ENCODE assay signal across 1 cellular context in the genomic region with DNA sequence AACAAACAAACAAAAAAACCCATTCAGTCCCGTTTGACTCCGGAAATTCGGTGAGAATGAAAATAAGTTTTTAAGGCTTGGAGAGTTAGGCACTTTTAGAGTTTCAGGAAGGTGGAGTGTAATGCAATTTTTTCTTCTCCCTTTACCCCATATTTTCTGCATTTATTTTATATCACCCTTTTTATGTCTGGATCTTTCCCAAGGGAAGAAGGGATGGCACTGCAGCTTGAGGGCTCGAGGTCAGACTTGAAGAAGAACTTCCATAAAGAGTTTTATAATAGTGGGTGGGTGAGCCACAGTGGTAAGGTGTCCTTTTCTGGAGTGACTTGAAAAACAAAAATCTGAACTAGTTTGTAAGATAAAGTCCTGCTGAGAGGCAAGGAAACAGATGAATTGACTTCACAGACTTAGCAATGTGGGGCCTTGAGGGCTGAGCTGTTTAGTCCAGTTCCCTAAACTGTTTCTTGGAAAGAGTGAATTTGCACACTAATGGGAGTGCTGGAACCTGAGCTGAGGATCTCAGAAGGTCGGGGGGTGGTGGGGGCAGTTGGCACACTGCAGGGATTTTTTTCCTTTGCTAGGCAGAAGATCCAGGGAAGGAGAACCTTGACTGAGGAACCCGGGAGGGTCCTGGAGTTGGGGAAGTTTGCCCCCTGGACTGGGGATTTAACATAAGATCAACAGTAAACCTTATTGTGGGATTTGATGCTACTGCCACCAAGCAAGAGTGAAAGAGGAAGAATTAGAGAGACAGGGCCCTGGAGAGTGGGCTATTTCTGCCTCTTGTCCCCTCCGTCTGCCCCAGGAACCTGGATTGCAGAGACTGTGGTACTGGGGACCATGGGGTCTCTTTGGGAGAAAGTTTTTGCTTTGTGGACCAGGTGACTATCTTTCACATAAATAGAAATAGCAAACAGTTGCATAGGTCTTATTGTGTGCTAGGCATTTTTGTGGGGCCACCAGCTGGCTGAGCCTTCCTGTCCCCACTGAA.
TF ChIP-seq lines count a peak whose summit lies in the region.

No MANE protein-coding gene starts in this region.

TF ChIP-seq in HepG2, 621 proteins besides CTCF, POLR2A, EP300 and RAD21:
- TF ChIP-seq ELF3 (CRISPR knock-in tag; IDR thresholded peaks at IDR 0.05): no peak
- no peak for TF ChIP-seq ZNF570 (CRISPR knock-in tag; IDR thresholded peaks at IDR 0.05; ENCODE audit: borderline replicate concordance)
- TF ChIP-seq ZMYM3 (CRISPR knock-in tag; IDR thresholded peaks at IDR 0.05): 0 out of 2 replicates have a peak, but pooled peaks have one; percentile 35
- TF ChIP-seq MEIS2 (CRISPR knock-in tag; IDR thresholded peaks at IDR 0.05): no peak
- no peak for TF ChIP-seq RBFOX2 (IDR thresholded peaks at IDR 0.05; ENCODE audit: low read depth, low read length)
- peak; percentile 24; the same call in 1 of the 2 replicates for TF ChIP-seq CHD4 (IDR thresholded peaks at IDR 0.05; ENCODE audit: borderline replicate concordance, low read length)
- peak; percentile 72; the same call in 1 of the 2 replicates for TF ChIP-seq ZNF740 (CRISPR knock-in tag; IDR thresholded peaks at IDR 0.05)
- TF ChIP-seq ZBTB3 (CRISPR knock-in tag; IDR thresholded peaks at IDR 0.05; ENCODE audit: borderline replicate concordance, low read depth): no peak
- TF ChIP-seq PHF8 (CRISPR knock-in tag; IDR thresholded peaks at IDR 0.05): 0 out of 2 replicates have a peak, but pooled peaks have one; percentile 3
- TF ChIP-seq ZNF17 (CRISPR knock-in tag; IDR thresholded peaks at IDR 0.05): no peak
- TF ChIP-seq ZFP36L2 (CRISPR knock-in tag; IDR thresholded peaks at IDR 0.05): no peak
- TF ChIP-seq, protein P1, sequence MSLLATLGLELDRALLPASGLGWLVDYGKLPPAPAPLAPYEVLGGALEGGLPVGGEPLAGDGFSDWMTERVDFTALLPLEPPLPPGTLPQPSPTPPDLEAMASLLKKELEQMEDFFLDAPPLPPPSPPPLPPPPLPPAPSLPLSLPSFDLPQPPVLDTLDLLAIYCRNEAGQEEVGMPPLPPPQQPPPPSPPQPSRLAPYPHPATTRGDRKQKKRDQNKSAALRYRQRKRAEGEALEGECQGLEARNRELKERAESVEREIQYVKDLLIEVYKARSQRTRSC (CRISPR knock-in tag; IDR thresholded peaks at IDR 0.05; ENCODE audit: low read depth): no peak
- TF ChIP-seq ZNF552 (CRISPR knock-in tag; IDR thresholded peaks at IDR 0.05; ENCODE audit: borderline replicate concordance): no peak
